11 cellular contexts compared by ENCODE assay signal in genomic region chr14:33948143-33948962, GRCh38. TPM values are rescaled to one million over a fixed set of nuclear protein-coding genes. Genes with fewer than 3 reads are reported as not detected.
A peak's percentile ranks its signal among the peaks of the same experiment; 100 is the strongest.
DNase-seq lines count a peak whose midpoint lies in the region; ATAC-seq, FAIRE-seq and TF ChIP-seq lines count a peak whose summit lies in the region.
"Had no signal": no experiment of that assay in that cellular context is flagged by ENCODE, and none has a peak within 500 bp of the region (broad histone marks: within the 10 kb centered on the region; RNA-seq: fewer than 3 reads in every experiment).

No MANE protein-coding gene starts in this region.

- intact Hi-C loops in GM12878 (cut with micrococcal nuclease; ENCODE audit: unreplicated experiment): no loop called here
- intact Hi-C loops in sciatic nerve (cut with DNase I): no loop called here

- H3K27ac Mint-ChIP-seq in stimulated activated naive CD8-positive, alpha-beta T cell treated with anti-CD3 and anti-CD28 coated beads, Interleukin-15, Interleukin-2, amounts not matched to agents 100 ng/mL and 50 ng/mL, for 24 hours: no peak overlapping the region
- no peak overlapping the region for H3K27ac Mint-ChIP-seq in mesothelial cell of epicardium
- H3K27ac Mint-ChIP-seq: memory B cell had no signal

- H3K27ac ChIP-seq in GM12878 (ENCODE audit: control insufficient read depth, insufficient read depth): no peak overlapping the region
- H3K27ac ChIP-seq: thyroid gland had no signal

- H3K4me3 ChIP-seq in GM12878: peak overlapping the region; percentile 69

- FAIRE-seq in GM12878 (lab: Jason Lieb, UNC): no peak

- SMC1A ChIA-PET in GM12878 (lab: Charles Lee; ENCODE audit: uncharacterized antibody, unreplicated experiment): interaction anchor here (0.6 to 9.0 kb wide), 28 partner anchors 10 to 437 kb away, joined by 3 to 184 read pairs (median 7); no protein-coding TSS in a partner anchor

- ATAC-seq in stimulated activated naive CD8-positive, alpha-beta T cell treated with anti-CD3 and anti-CD28 coated beads, Interleukin-15, Interleukin-2, amounts not matched to agents 100 U/mL and 50 U/mL, for 24 hours: no peak
- ATAC-seq in GM12878 (no peak), sciatic nerve (no peak), GM21367 (IDR thresholded peaks at IDR 0.05; ENCODE audit: unreplicated experiment) (no peak), GM19328 (IDR thresholded peaks at IDR 0.05; ENCODE audit: unreplicated experiment) (no peak)

- H3K79me2 ChIP-seq in GM12878 (ENCODE audit: control insufficient read depth, insufficient read depth, low read length): peaks cover 1% of the 10 kb centered on the region

- no peaks in the 10 kb centered on the region for H3K9me3 Mint-ChIP-seq in stimulated activated naive CD8-positive, alpha-beta T cell treated with anti-CD3 and anti-CD28 coated beads, Interleukin-15, Interleukin-2, amounts not matched to agents 100 ng/mL and 50 ng/mL, for 24 hours
- no peaks in the 10 kb centered on the region for H3K9me3 Mint-ChIP-seq in mesothelial cell of epicardium

- no peak for DNase-seq in stimulated activated naive CD8-positive, alpha-beta T cell treated with anti-CD3 and anti-CD28 coated beads, Interleukin-15, Interleukin-2, amounts not matched to agents 100 U/mL and 50 U/mL, for 24 hours
- DNase-seq in GM12878 (ENCODE audit: low read depth, low spot score): no peak
- no peak for DNase-seq in mesothelial cell of epicardium (ENCODE audit: low spot score in 2 of 2, unreplicated experiment in 2 of 2)
- no peak for DNase-seq in sciatic nerve (ENCODE audit: low spot score)
- DNase-seq in stimulated activated naive CD4-positive, alpha-beta T cell treated with Interleukin-2 at 50 U/mL for 16 hours (lab: John Stamatoyannopoulos, UW): no peak
- DNase-seq: activated naive CD4-positive, alpha-beta T cell; thyroid gland had no signal

- in situ Hi-C loops in GM12878 (cut with MboI): no loop called here

- WGBS in GM12878 (ENCODE audit: insufficient coverage, insufficient replicate concordance, low lambda C conversion rate, missing lambda C conversion rate): 23% methylated on average over 4 of the region's 4 CpGs

- peaks cover 53% of the 10 kb centered on the region for H3K27me3 Mint-ChIP-seq in stimulated activated naive CD8-positive, alpha-beta T cell treated with anti-CD3 and anti-CD28 coated beads, Interleukin-15, Interleukin-2, amounts not matched to agents 100 ng/mL and 50 ng/mL, for 24 hours
- H3K27me3 Mint-ChIP-seq in mesothelial cell of epicardium (ENCODE audit: low read depth): peaks cover 45% of the 10 kb centered on the region

- no peaks in the 10 kb centered on the region for H4K20me1 ChIP-seq in GM12878 (ENCODE audit: control insufficient read depth, insufficient read depth)

- no peaks in the 10 kb centered on the region; the same call in 1 of the 3 replicates for H3K9me3 ChIP-seq in GM12878 (replicated peaks; ENCODE audit: control insufficient read depth, insufficient read depth, low read length)
- H3K9me3 ChIP-seq: thyroid gland had no signal

- peaks cover 5% of the 10 kb centered on the region; the same call in 1 of the 2 replicates for H3K4me1 ChIP-seq in GM12878 (ENCODE audit: control insufficient read depth, insufficient read depth, low read length)

- H3K36me3 ChIP-seq in GM12878 (ENCODE audit: control insufficient read depth in 2 of 2, insufficient read depth in 2 of 2, low read length in 1 of 2): no peaks in the 10 kb centered on the region
- H3K36me3 ChIP-seq: thyroid gland had no signal

- no peak for TF ChIP-seq RAD21 in GM12878 (IDR thresholded peaks at IDR 0.05; ENCODE audit: insufficient read depth, low read depth, low read length)

- CTCF ChIA-PET in GM12878 (lab: Yijun Ruan, JAX): interaction anchor here (0.5 to 9.1 kb wide), 19 partner anchors 9 to 989 kb away, joined by 3 to 176 read pairs (median 6); no protein-coding TSS in a partner anchor

- no peak for TF ChIP-seq CTCF in GM12878 (IDR thresholded peaks at IDR 0.05 in 2 of 3, conservative IDR thresholded peaks at IDR 0.05 in 1 of 3; ENCODE audit: control insufficient read depth in 2 of 3, extremely low read depth in 1 of 3, insufficient read depth in 1 of 3, low read depth in 3 of 3, low read length in 3 of 3)
- no peak for TF ChIP-seq CTCF in mesothelial cell of epicardium (IDR thresholded peaks at IDR 0.05; ENCODE audit: unreplicated experiment)

- no TSS peak for BruUV-seq in GM12878 (replicated peaks; lab: Mats Ljungman, UMichigan)

- peaks cover 21% of the 10 kb centered on the region for H3K4me1 Mint-ChIP-seq in stimulated activated naive CD8-positive, alpha-beta T cell treated with anti-CD3 and anti-CD28 coated beads, Interleukin-15, Interleukin-2, amounts not matched to agents 100 ng/mL and 50 ng/mL, for 24 hours (ENCODE audit: low read depth)
- peaks cover 37% of the 10 kb centered on the region for H3K4me1 Mint-ChIP-seq in mesothelial cell of epicardium

- no peak overlapping the region for H3K9ac ChIP-seq in GM12878 (ENCODE audit: control insufficient read depth, insufficient read depth, low read length)

- TF ChIP-seq POLR2A in GM12878 (IDR thresholded peaks at IDR 0.05; ENCODE audit: low read depth, low read length): no peak

- no peak overlapping the region for H2AFZ ChIP-seq in GM12878 (ENCODE audit: control insufficient read depth, low read depth, low read length)

- peaks cover 0 to 8% of the 10 kb centered on the region in 2 experiments; a peak in 2 of 4 replicates for H3K27me3 ChIP-seq in GM12878 (replicated peaks in 1 of 2; ENCODE audit: control insufficient read depth in 2 of 2, insufficient read depth in 2 of 2, low read length in 1 of 2)
- H3K27me3 ChIP-seq: thyroid gland had no signal

- RAD21 ChIA-PET in GM12878 (lab: Charles Lee; ENCODE audit: unreplicated experiment): interaction anchor here (0.7 to 8.5 kb wide), 17 partner anchors 10 to 280 kb away, joined by 3 to 168 read pairs (median 5); no protein-coding TSS in a partner anchor

- no peaks in the 10 kb centered on the region for H3K36me3 Mint-ChIP-seq in stimulated activated naive CD8-positive, alpha-beta T cell treated with anti-CD3 and anti-CD28 coated beads, Interleukin-15, Interleukin-2, amounts not matched to agents 100 ng/mL and 50 ng/mL, for 24 hours (ENCODE audit: low read depth)
- no peaks in the 10 kb centered on the region for H3K36me3 Mint-ChIP-seq in mesothelial cell of epicardium
- H3K36me3 Mint-ChIP-seq: memory B cell had no signal

- peak overlapping the region; percentile 5 for H3K4me3 Mint-ChIP-seq in stimulated activated naive CD8-positive, alpha-beta T cell treated with anti-CD3 and anti-CD28 coated beads, Interleukin-15, Interleukin-2, amounts not matched to agents 100 ng/mL and 50 ng/mL, for 24 hours
- H3K4me3 Mint-ChIP-seq in mesothelial cell of epicardium: peak overlapping the region; percentile 93
- H3K4me3 Mint-ChIP-seq: memory B cell had no signal

- POLR2A ChIA-PET in GM12878 (lab: Charles Lee): interaction anchor here (0.9 to 2.1 kb wide), 5 partner anchors 12 to 99 kb away, joined by 3 to 11 read pairs (median 4); no protein-coding TSS in a partner anchor

- H3K4me2 ChIP-seq in GM12878 (ENCODE audit: control insufficient read depth, insufficient read depth): no peak overlapping the region

- TF ChIP-seq EP300 in GM12878 (IDR thresholded peaks at IDR 0.05; ENCODE audit: borderline replicate concordance in 1 of 2, control insufficient read depth in 1 of 2, low read depth in 2 of 2, low read length in 2 of 2): no peak

TF ChIP-seq in GM12878, 131 proteins besides CTCF, POLR2A, EP300 and RAD21 (continues in another document):
- TF ChIP-seq, protein P1, sequence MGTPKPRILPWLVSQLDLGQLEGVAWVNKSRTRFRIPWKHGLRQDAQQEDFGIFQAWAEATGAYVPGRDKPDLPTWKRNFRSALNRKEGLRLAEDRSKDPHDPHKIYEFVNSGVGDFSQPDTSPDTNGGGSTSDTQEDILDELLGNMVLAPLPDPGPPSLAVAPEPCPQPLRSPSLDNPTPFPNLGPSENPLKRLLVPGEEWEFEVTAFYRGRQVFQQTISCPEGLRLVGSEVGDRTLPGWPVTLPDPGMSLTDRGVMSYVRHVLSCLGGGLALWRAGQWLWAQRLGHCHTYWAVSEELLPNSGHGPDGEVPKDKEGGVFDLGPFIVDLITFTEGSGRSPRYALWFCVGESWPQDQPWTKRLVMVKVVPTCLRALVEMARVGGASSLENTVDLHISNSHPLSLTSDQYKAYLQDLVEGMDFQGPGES (IDR thresholded peaks at IDR 0.05): no peak
- TF ChIP-seq, protein P2, sequence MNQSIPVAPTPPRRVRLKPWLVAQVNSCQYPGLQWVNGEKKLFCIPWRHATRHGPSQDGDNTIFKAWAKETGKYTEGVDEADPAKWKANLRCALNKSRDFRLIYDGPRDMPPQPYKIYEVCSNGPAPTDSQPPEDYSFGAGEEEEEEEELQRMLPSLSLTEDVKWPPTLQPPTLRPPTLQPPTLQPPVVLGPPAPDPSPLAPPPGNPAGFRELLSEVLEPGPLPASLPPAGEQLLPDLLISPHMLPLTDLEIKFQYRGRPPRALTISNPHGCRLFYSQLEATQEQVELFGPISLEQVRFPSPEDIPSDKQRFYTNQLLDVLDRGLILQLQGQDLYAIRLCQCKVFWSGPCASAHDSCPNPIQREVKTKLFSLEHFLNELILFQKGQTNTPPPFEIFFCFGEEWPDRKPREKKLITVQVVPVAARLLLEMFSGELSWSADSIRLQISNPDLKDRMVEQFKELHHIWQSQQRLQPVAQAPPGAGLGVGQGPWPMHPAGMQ (IDR thresholded peaks at IDR 0.05; ENCODE audit: borderline replicate concordance): no peak

RNA-seq across cellular contexts. Expression of gene EGLN3, which starts 2.5 kb away (rescaled TPM):
- 20.3 and 22.4 TPM in 2 replicates for total RNA-seq in GM12878 (2013; cell fraction: nucleolus; rRNA removed)
- total RNA-seq in GM12878 (2014; rRNA removed): 2.1 and 2.7 TPM in 2 replicates
- 1.6 and 2.4 TPM in 2 replicates for total RNA-seq in GM12878 (2014; rRNA removed; fragmentation: Illumina TruSeq; extraction: Trizol)
- total RNA-seq in GM12878 (2021): 1.7 and 3.0 TPM in 2 replicates
- polyA plus RNA-seq in GM12878 (2011; ENCODE audit: low read depth): 28.3 TPM
- 8.1 and 10.7 TPM in 2 replicates for polyA plus RNA-seq in GM12878 (2011; rRNA removed)
- polyA plus RNA-seq in GM12878 (2011; cell fraction: cytosol; rRNA removed): 3.8 and 5.6 TPM in 2 replicates
- 5.5 and 9.4 TPM in 2 replicates for polyA plus RNA-seq in GM12878 (2011; cell fraction: nucleus; rRNA removed)
- polyA plus RNA-seq in GM12878 (2012): 9.3 and 15.9 TPM in 2 replicates
- 1.8 and 2.5 TPM in 2 replicates for polyA plus RNA-seq in GM12878 (2014; fragmentation: Illumina TruSeq; extraction: Trizol)
- 1 to 10 TPM; 1.4 to 2.1 TPM for polyA plus RNA-seq in GM12878 (2014; fragmentation: Nextera tagmentation; extraction: Ambion mirVana)
- 0.71 and 2.0 TPM in 2 replicates for polyA plus RNA-seq in GM12878 (2014; rRNA removed)
- under 1 TPM; 0.42 to 0.84 TPM for polyA plus RNA-seq in GM12878 (2016; fragmentation: Nextera tagmentation; extraction: Ambion mirVana)
- 6.3 and 8.6 TPM in 2 replicates for polyA minus RNA-seq in GM12878 (2011; rRNA and poly(A)+ RNA removed)
- 2.7 and 3.3 TPM in 2 replicates for polyA minus RNA-seq in GM12878 (2011; cell fraction: cytosol; rRNA and poly(A)+ RNA removed)
- 4.4 and 7.5 TPM in 2 replicates for polyA minus RNA-seq in GM12878 (2011; cell fraction: nucleus; rRNA and poly(A)+ RNA removed)
- total RNA-seq in mesothelial cell of epicardium: 8.3 to 10.5 TPM (median 9.6 TPM) in 3 replicates
- total RNA-seq in sciatic nerve: 10.9 TPM
